8 cellular contexts compared by ENCODE assay signal in genomic region chr15:78618490-78618934, GRCh38. TPM values are rescaled to one million over a fixed set of nuclear protein-coding genes. Genes with fewer than 3 reads are reported as not detected.
DNase-seq lines count a peak whose midpoint lies in the region; ATAC-seq and TF ChIP-seq lines count a peak whose summit lies in the region.

No MANE protein-coding gene starts in this region.

- intact Hi-C loops in activated naive CD4-positive, alpha-beta T cell treated with anti-CD3 and anti-CD28 coated beads for 36 hours (cut with micrococcal nuclease) = loop anchor here (1.0 kb wide), 2 partner anchors 91 to 133 kb away; no protein-coding TSS in a partner anchor
- intact Hi-C loops in ovary (cut with DNase I) = loop anchor here in 3 of 4 donors (2.0 to 5.0 kb wide), 5 partner anchors 89 to 569 kb away; no protein-coding TSS in a partner anchor

- H3K36me3 ChIP-seq in SK-N-MC (ENCODE audit: insufficient read depth, low read length) (no peaks in the 10 kb centered on the region), ovary (no peaks in the 10 kb centered on the region), thymus (ENCODE audit: control insufficient read depth, insufficient read depth) (peaks cover 32% of the 10 kb centered on the region)

- no peak for ATAC-seq in GM18907 (IDR thresholded peaks at IDR 0.05; ENCODE audit: unreplicated experiment)

- TF ChIP-seq POLR2A in ovary (IDR thresholded peaks at IDR 0.05) = no peak

- H3K9me3 ChIP-seq in SK-N-MC (ENCODE audit: low read depth, low read length) (no peaks in the 10 kb centered on the region), ovary (no peaks in the 10 kb centered on the region), thymus (ENCODE audit: control insufficient read depth) (no peaks in the 10 kb centered on the region)

- H3K9ac ChIP-seq in SK-N-MC (ENCODE audit: insufficient read length) = no peak overlapping the region

- DNase-seq in G401 (ENCODE audit: low spot score) (peak; percentile 90), NCI-H1048 (lab: John Stamatoyannopoulos, UW) (peak; percentile 63), SK-N-MC (ENCODE audit: low read depth, low spot score) (peak; percentile 45), glomerular visceral epithelial cell (ENCODE audit: extremely low spot score) (peak; percentile 78), ovary (peak; percentile 81 to 89 (median 83))
- peak; percentile 92 for DNase-seq in activated naive CD4-positive, alpha-beta T cell treated with anti-CD3 and anti-CD28 coated beads for 36 hours

- H3K27me3 Mint-ChIP-seq in activated naive CD4-positive, alpha-beta T cell treated with anti-CD3 and anti-CD28 coated beads for 36 hours (ENCODE audit: low read depth) = peaks cover 36% of the 10 kb centered on the region

- H3K27ac ChIP-seq in SK-N-MC = no peak overlapping the region
- H3K27ac ChIP-seq in ovary = no peak overlapping the region
- no peak overlapping the region for H3K27ac ChIP-seq in thymus (ENCODE audit: low read depth)

- TF ChIP-seq CTCF in ovary (IDR thresholded peaks at IDR 0.05) = peak; percentile 54 to 88 (median 86)

- CTCF ChIA-PET in activated naive CD4-positive, alpha-beta T cell treated with anti-CD3 and anti-CD28 coated beads for 36 hours (lab: Charles Lee) = interaction anchor here (1.5 to 1.8 kb wide), 3 partner anchors 21 to 132 kb away, joined by 8 to 12 read pairs (median 11); no protein-coding TSS in a partner anchor

- no peaks in the 10 kb centered on the region for H3K9me3 Mint-ChIP-seq in activated naive CD4-positive, alpha-beta T cell treated with anti-CD3 and anti-CD28 coated beads for 36 hours

- H3K4me1 ChIP-seq in ovary (ENCODE audit: insufficient read depth) = peaks cover 2% of the 10 kb centered on the region
- H3K4me1 ChIP-seq in thymus (ENCODE audit: control insufficient read depth, insufficient read depth, low read length) = peaks cover 25% of the 10 kb centered on the region

- H3K36me3 Mint-ChIP-seq in activated naive CD4-positive, alpha-beta T cell treated with anti-CD3 and anti-CD28 coated beads for 36 hours (ENCODE audit: low read depth) = no peaks in the 10 kb centered on the region

- H3K4me3 ChIP-seq in SK-N-MC (no peak overlapping the region), ovary (no peak overlapping the region), thymus (ENCODE audit: low read length) (peak overlapping the region; percentile 87)

- in situ Hi-C loops in G401 (cut with HindIII; ENCODE audit: low sequenced_read_pairs) = no loop called here

- no peak overlapping the region for H3K27ac Mint-ChIP-seq in activated naive CD4-positive, alpha-beta T cell treated with anti-CD3 and anti-CD28 coated beads for 36 hours

- H3K27me3 ChIP-seq in ovary (no peaks in the 10 kb centered on the region), thymus (ENCODE audit: control insufficient read depth, insufficient read depth) (no peaks in the 10 kb centered on the region)

- H3K4me1 Mint-ChIP-seq in activated naive CD4-positive, alpha-beta T cell treated with anti-CD3 and anti-CD28 coated beads for 36 hours (ENCODE audit: low read depth) = peaks cover 12% of the 10 kb centered on the region

- H3K4me3 Mint-ChIP-seq in activated naive CD4-positive, alpha-beta T cell treated with anti-CD3 and anti-CD28 coated beads for 36 hours = no peak overlapping the region

- TF ChIP-seq EP300 in ovary (IDR thresholded peaks at IDR 0.05) = no peak

- 3 to 11% (median 8%) methylated on average over 8 of the region's 8 CpGs for WGBS in ovary, 3 donors
- 32% methylated on average over 8 of the region's 8 CpGs for WGBS in thymus

RNA-seq across cellular contexts. Expression of gene CHRNA3, which starts 2.3 kb away (rescaled TPM):
- total RNA-seq in G401 (2014; rRNA removed; shearing (Covaris generic)) = 0.24 and 0.37 TPM in 2 replicates
- total RNA-seq in activated naive CD4-positive, alpha-beta T cell treated with anti-CD3 and anti-CD28 coated beads for 36 hours = not detected
- total RNA-seq in ovary = not detected
- under 1 TPM; 0.22 to 0.27 TPM for polyA plus RNA-seq in ovary
- polyA plus RNA-seq in thymus = 48.3 TPM

RNA-seq across cellular contexts. Expression of gene CHRNB4, which starts 22.5 kb away (rescaled TPM):
- total RNA-seq in G401 (2014; rRNA removed; shearing (Covaris generic)) = not detected in 2 replicates
- total RNA-seq in activated naive CD4-positive, alpha-beta T cell treated with anti-CD3 and anti-CD28 coated beads for 36 hours = not detected
- under 1 TPM in 2 of 7 donors, not detected in 5; 0.12 to 0.15 TPM for total RNA-seq in ovary
- 1 to 10 TPM in 1 of 2 donors, under 1 TPM in 1; 0.35 to 1.0 TPM for polyA plus RNA-seq in ovary
- 0.62 TPM for polyA plus RNA-seq in thymus

RNA-seq across cellular contexts. Expression of gene CHRNA5, which starts 53.2 kb away (rescaled TPM):
- total RNA-seq in G401 (2014; rRNA removed; shearing (Covaris generic)) = 16.4 and 33.6 TPM in 2 replicates
- 1 to 10 TPM; 1.1 to 1.5 TPM for total RNA-seq in activated naive CD4-positive, alpha-beta T cell treated with anti-CD3 and anti-CD28 coated beads for 36 hours
- total RNA-seq in ovary = 1 to 10 TPM in 3 of 7 donors, under 1 TPM in 4; 0.42 to 2.2 (median 0.72) TPM
- polyA plus RNA-seq in ovary = 1 to 10 TPM in 1 of 2 donors, under 1 TPM in 1; 0.74 to 1.6 TPM
- 1.5 TPM for polyA plus RNA-seq in thymus
